In genomic region chr3:32569540-32570425, GRCh38 we compare ENCODE assay signal across 8 cellular contexts. TPM values are rescaled to one million over a fixed set of nuclear protein-coding genes. Genes with fewer than 3 reads are reported as not detected.
A peak's percentile ranks its signal among the peaks of the same experiment; 100 is the strongest.
DNase-seq lines count a peak whose midpoint lies in the region; ATAC-seq, FAIRE-seq and TF ChIP-seq lines count a peak whose summit lies in the region.

No MANE protein-coding gene starts in this region.

- FAIRE-seq in HTR-8/SVneo (lab: Jason Lieb, UNC): peak; percentile 62

- H3K9me3 ChIP-seq in iPS-20b (ENCODE audit: insufficient read depth, low read depth, low read length): no peaks in the 10 kb centered on the region

- H3K27ac ChIP-seq in iPS-20b (ENCODE audit: low read length): peak overlapping the region; percentile 85
- peak overlapping the region; percentile 87 to 100 (median 96) for H3K27ac ChIP-seq in skin epidermis

- intact Hi-C loops in MCF 10A (cut with micrococcal nuclease): no loop called here

- DNase-seq in ELR (ENCODE audit: low read depth) (peak; percentile 70), HTR-8/SVneo (ENCODE audit: insufficient read length, low spot score) (peak; percentile 53), T-cell (peak in 22 of 34 experiments; percentile 1 to 38 (median 10)), MCF 10A (ENCODE audit: unreplicated experiment) (peak; percentile 57), cortex of kidney (lab: John Stamatoyannopoulos, UW) (no peak)

- CTCF ChIA-PET in T-cell (lab: Charles Lee) (interaction anchor here in 1 of 2 donors (0.6 to 1.3 kb wide), 3 partner anchors 77 to 115 kb away, joined by 3 to 7 read pairs (median 3); partner anchors contain the start of gene CNOT10), MCF 10A (lab: Yijun Ruan, JAX) (interaction anchor here (0.6 to 0.7 kb wide), 2 partner anchors 66 to 98 kb away, joined by 3 read pairs; no protein-coding TSS in a partner anchor)

- H3K36me3 Mint-ChIP-seq in T-cell (peaks cover 8% of the 10 kb centered on the region), MCF 10A (ENCODE audit: insufficient read depth, unreplicated experiment) (no peaks in the 10 kb centered on the region)

- no peaks in the 10 kb centered on the region for H3K27me3 ChIP-seq in iPS-20b (ENCODE audit: insufficient read depth, low read length)

- H3K4me1 Mint-ChIP-seq in T-cell (peaks cover 19 to 43% (median 37%) of the 10 kb centered on the region in 3 donors), MCF 10A (ENCODE audit: insufficient read depth, unreplicated experiment) (no peaks in the 10 kb centered on the region)

- TF ChIP-seq CTCF in MCF 10A (IDR thresholded peaks at IDR 0.05; ENCODE audit: unreplicated experiment): no peak

- no peaks in the 10 kb centered on the region for H3K27me3 Mint-ChIP-seq in T-cell
- H3K27me3 Mint-ChIP-seq in MCF 10A (ENCODE audit: insufficient read depth, unreplicated experiment): no peaks in the 10 kb centered on the region

- H3K4me3 Mint-ChIP-seq in T-cell: peak overlapping the region; percentile 89 to 90 (median 89)
- peak overlapping the region; percentile 90 for H3K4me3 Mint-ChIP-seq in MCF 10A (ENCODE audit: unreplicated experiment)

- POLR2A ChIA-PET in T-cell (lab: Charles Lee): interaction anchor here (0.6 to 1.0 kb wide), 4 partner anchors 19 to 438 kb away, joined by 3 to 6 read pairs (median 3); no protein-coding TSS in a partner anchor
- POLR2A ChIA-PET in MCF 10A (lab: Yijun Ruan, JAX): interaction anchor here (0.6 to 2.5 kb wide), 21 partner anchors 8 to 203 kb away, joined by 3 to 28 read pairs (median 4); partner anchors contain the start of gene CNOT10

- H3K9me3 Mint-ChIP-seq in T-cell (no peaks in the 10 kb centered on the region), MCF 10A (ENCODE audit: unreplicated experiment) (no peaks in the 10 kb centered on the region)

- peak overlapping the region; percentile 65 to 75 for H3K27ac Mint-ChIP-seq in T-cell
- H3K27ac Mint-ChIP-seq in MCF 10A (ENCODE audit: low read depth, unreplicated experiment): peak overlapping the region; percentile 88

- peaks cover 21% of the 10 kb centered on the region for H3K4me1 ChIP-seq in iPS-20b (ENCODE audit: insufficient read depth, low read length)

- TSS peak; percentile 42 for BruUV-seq in MCF 10A (replicated peaks; lab: Mats Ljungman, UMichigan)

- peak overlapping the region; percentile 78 for H3K4me3 ChIP-seq in iPS-20b (ENCODE audit: low read length)
- peak overlapping the region; percentile 71 to 96 (median 83) for H3K4me3 ChIP-seq in skin epidermis

- ATAC-seq in GM21526 (IDR thresholded peaks at IDR 0.05; ENCODE audit: low FRiP score, unreplicated experiment) (peak; percentile 42), T-cell (replicated peaks in 1 of 4) (peak; percentile 2 to 28 (median 22))

- peaks cover 26% of the 10 kb centered on the region for H3K36me3 ChIP-seq in iPS-20b (ENCODE audit: insufficient read depth, low read depth, low read length)

- peak overlapping the region; percentile 98 for H3K9ac ChIP-seq in iPS-20b (ENCODE audit: low read depth, low read length)

RNA-seq across cellular contexts. Expression of gene DYNC1LI1, which starts 0.9 kb away (rescaled TPM):
- 10 to 100 TPM; 24.7 to 32.6 (median 28.2) TPM for total RNA-seq in T-cell
- total RNA-seq in MCF 10A (2022): 39.1 and 47.6 TPM in 2 replicates
